Comparison of ENCODE assay signal across 1 cellular context in the genomic region with DNA sequence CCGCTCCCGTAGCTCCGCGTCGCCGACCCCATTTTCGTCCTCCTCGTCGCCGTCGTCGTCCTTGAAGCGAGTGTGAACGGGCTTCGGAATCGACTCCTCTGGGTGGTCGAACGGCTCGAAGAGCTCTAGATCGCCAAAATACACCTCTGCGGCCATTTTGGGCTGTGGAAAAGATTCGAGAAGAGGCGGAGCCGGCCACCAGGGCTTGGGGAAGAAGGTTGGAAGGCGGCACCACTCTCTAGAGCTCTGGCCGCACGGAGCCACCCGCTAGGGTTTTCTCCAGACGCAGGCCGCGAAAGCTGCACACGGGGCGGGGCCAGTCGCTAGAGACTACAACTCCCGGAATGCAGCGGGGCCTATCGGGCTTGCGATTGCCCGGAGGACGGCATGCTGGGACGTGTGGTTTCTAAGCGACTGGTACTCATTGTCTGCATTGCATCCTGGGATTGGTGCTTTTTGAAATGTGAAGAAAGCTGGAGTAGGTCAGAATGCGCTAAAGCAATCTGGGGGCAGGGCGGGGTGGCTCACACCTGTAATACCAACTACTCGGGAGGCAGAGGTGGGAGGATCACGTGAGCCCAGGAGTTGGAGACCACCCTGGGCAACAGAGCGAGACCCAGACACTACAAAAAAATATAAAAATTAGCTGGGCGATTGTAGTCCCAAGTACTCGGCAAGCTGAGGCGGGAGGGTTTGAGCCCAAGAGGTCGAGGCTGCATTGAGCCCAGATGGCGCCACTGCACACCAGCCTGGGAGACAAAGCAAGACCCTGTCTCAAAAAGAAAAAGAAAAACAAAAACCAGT.
TF ChIP-seq lines count a peak whose summit lies in the region.

ZCCHC8 (minus strand) TSS at position 248 of the 804 bp plus-strand sequence; CDS start at position 156, 92 bp downstream.

TF ChIP-seq in HepG2, 621 proteins besides CTCF, POLR2A, EP300 and RAD21 (continued from another document and continues in another):
- TF ChIP-seq ZNF598 (CRISPR knock-in tag; IDR thresholded peaks at IDR 0.05; ENCODE audit: borderline replicate concordance), result 0 out of 2 replicates have a peak, but pooled peaks have one; percentile 64
- no peak for TF ChIP-seq ZNF3 (CRISPR knock-in tag; IDR thresholded peaks at IDR 0.05)
- TF ChIP-seq JUN (CRISPR knock-in tag; IDR thresholded peaks at IDR 0.05), result peak; percentile 18; the same call in 1 of the 2 replicates
- TF ChIP-seq MEIS1 (CRISPR knock-in tag; IDR thresholded peaks at IDR 0.05; ENCODE audit: borderline replicate concordance), result peak; percentile 72; the same call in 1 of the 2 replicates
- TF ChIP-seq HMGXB4 (CRISPR knock-in tag; IDR thresholded peaks at IDR 0.05; ENCODE audit: borderline replicate concordance in 1 of 2, low read depth in 1 of 2), result peak in 1 of 2 experiments; percentile 85
- TF ChIP-seq MIXL1 (CRISPR knock-in tag; IDR thresholded peaks at IDR 0.05), result peak; percentile 64; the same call in 1 of the 2 replicates
- TF ChIP-seq PAX8 (CRISPR knock-in tag; IDR thresholded peaks at IDR 0.05; ENCODE audit: borderline replicate concordance), result peak; percentile 82; the same call in 1 of the 2 replicates
- TF ChIP-seq RFXAP (CRISPR knock-in tag; IDR thresholded peaks at IDR 0.05; ENCODE audit: borderline replicate concordance), result peak; percentile 55; the same call in 1 of the 2 replicates
- TF ChIP-seq ZBTB7A (CRISPR knock-in tag; IDR thresholded peaks at IDR 0.05), result peak; percentile 51; the same call in 1 of the 2 replicates
- TF ChIP-seq HMG20A (CRISPR knock-in tag; IDR thresholded peaks at IDR 0.05; ENCODE audit: borderline replicate concordance), result 0 out of 2 replicates have a peak, but pooled peaks have one; percentile 1
- peak; percentile 73; the same call in 1 of the 2 replicates for TF ChIP-seq ZNF703 (CRISPR knock-in tag; IDR thresholded peaks at IDR 0.05; ENCODE audit: borderline replicate concordance)
- peak; percentile 88 for TF ChIP-seq KLF6 (CRISPR knock-in tag; IDR thresholded peaks at IDR 0.05)
- TF ChIP-seq SOX13 (IDR thresholded peaks at IDR 0.05), result no peak
- TF ChIP-seq SOX13 (CRISPR knock-in tag; conservative IDR thresholded peaks at IDR 0.05 in 1 of 2, IDR thresholded peaks at IDR 0.05 in 1 of 2), result peak in 1 of 2 experiments; percentile 39; a peak in 1 of 4 replicates
- TF ChIP-seq CC2D1A (CRISPR knock-in tag; IDR thresholded peaks at IDR 0.05), result 0 out of 2 replicates have a peak, but pooled peaks have one; percentile 68
- TF ChIP-seq, protein P1, sequence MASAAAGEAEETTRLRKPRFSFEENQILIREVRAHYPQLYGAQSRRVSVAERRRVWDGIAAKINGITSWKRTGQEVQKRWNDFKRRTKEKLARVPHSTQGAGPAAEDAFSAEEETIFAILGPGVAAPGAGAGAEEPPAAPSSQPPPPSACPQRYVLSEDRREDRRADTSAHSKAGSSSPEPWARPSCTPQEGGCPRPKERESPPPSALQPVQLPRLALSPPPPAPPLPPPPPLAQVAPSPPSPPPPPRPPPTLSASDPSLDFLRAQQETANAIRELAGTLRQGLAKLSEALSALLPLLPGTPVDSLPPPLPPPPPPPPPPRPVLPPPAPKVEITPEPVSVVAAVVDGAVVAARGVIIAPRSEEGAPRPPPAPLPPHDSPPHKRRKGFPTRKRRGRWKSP (CRISPR knock-in tag; IDR thresholded peaks at IDR 0.05), result peak; percentile 57; the same call in 1 of the 2 replicates
- no peak for TF ChIP-seq RORA (CRISPR knock-in tag; IDR thresholded peaks at IDR 0.05)
- no peak for TF ChIP-seq MBNL3 (CRISPR knock-in tag; conservative IDR thresholded peaks at IDR 0.05)
- TF ChIP-seq ZC3H13 (CRISPR knock-in tag; IDR thresholded peaks at IDR 0.05), result peak; percentile 91; the same call in 1 of the 2 replicates
- peak; percentile 55 for TF ChIP-seq BORCS8-MEF2B (CRISPR knock-in tag; IDR thresholded peaks at IDR 0.05)
- 0 out of 2 replicates have a peak, but pooled peaks have one; percentile 67 for TF ChIP-seq ZNF839 (CRISPR knock-in tag; IDR thresholded peaks at IDR 0.05; ENCODE audit: borderline replicate concordance)
- peak; percentile 71 for TF ChIP-seq ERF (CRISPR knock-in tag; IDR thresholded peaks at IDR 0.05)
- peak; percentile 59; the same call in 1 of the 2 replicates for TF ChIP-seq SIX4 (CRISPR knock-in tag; IDR thresholded peaks at IDR 0.05)
- no peak for TF ChIP-seq GLMP (CRISPR knock-in tag; IDR thresholded peaks at IDR 0.05; ENCODE audit: borderline replicate concordance)
- TF ChIP-seq ZFP90 (CRISPR knock-in tag; IDR thresholded peaks at IDR 0.05; ENCODE audit: borderline replicate concordance), result no peak
- TF ChIP-seq DR1 (CRISPR knock-in tag; IDR thresholded peaks at IDR 0.05), result peak; percentile 58; the same call in 1 of the 2 replicates
- TF ChIP-seq AGO2 (optimal IDR thresholded peaks at IDR 0.05; ENCODE audit: low read depth, low read length), result peak; percentile 84
- no peak for TF ChIP-seq SETDB1 (CRISPR knock-in tag; IDR thresholded peaks at IDR 0.05; ENCODE audit: borderline replicate concordance)
- TF ChIP-seq ZNF605 (CRISPR knock-in tag; IDR thresholded peaks at IDR 0.05), result peak; percentile 71; the same call in 1 of the 2 replicates
- TF ChIP-seq ZNF501 (CRISPR knock-in tag; IDR thresholded peaks at IDR 0.05), result peak; percentile 79
- 0 out of 2 replicates have a peak, but pooled peaks have one; percentile 79 for TF ChIP-seq ZNF280D (CRISPR knock-in tag; IDR thresholded peaks at IDR 0.05)
- TF ChIP-seq ZNF292 (CRISPR knock-in tag; IDR thresholded peaks at IDR 0.05; ENCODE audit: borderline replicate concordance, low read depth), result peak; percentile 26; the same call in 1 of the 2 replicates
- no peak; the same call in 1 of the 2 replicates for TF ChIP-seq ZNF749 (CRISPR knock-in tag; IDR thresholded peaks at IDR 0.05; ENCODE audit: borderline replicate concordance)
- 0 out of 2 replicates have a peak, but pooled peaks have one; percentile 29 for TF ChIP-seq ZNF331 (CRISPR knock-in tag; IDR thresholded peaks at IDR 0.05)
- TF ChIP-seq ZFAT (CRISPR knock-in tag; conservative IDR thresholded peaks at IDR 0.05), result no peak
- TF ChIP-seq TBX2 (CRISPR knock-in tag; IDR thresholded peaks at IDR 0.05; ENCODE audit: borderline replicate concordance), result peak; percentile 53; the same call in 1 of the 2 replicates
- no peak for TF ChIP-seq RELA (CRISPR knock-in tag; IDR thresholded peaks at IDR 0.05)
- 0 out of 2 replicates have a peak, but pooled peaks have one; percentile 9 for TF ChIP-seq ZNF264 (CRISPR knock-in tag; IDR thresholded peaks at IDR 0.05)
- TF ChIP-seq KLF16 (CRISPR knock-in tag; IDR thresholded peaks at IDR 0.05), result peak in 1 of 2 experiments; percentile 80; a peak in 2 of 4 replicates
- TF ChIP-seq ZNF891 (CRISPR knock-in tag; IDR thresholded peaks at IDR 0.05), result 0 out of 2 replicates have a peak, but pooled peaks have one; percentile 78
- TF ChIP-seq SP5 (CRISPR knock-in tag; IDR thresholded peaks at IDR 0.05; ENCODE audit: borderline replicate concordance, low read depth), result peak; percentile 38; the same call in 1 of the 2 replicates
- TF ChIP-seq NFKBIZ (CRISPR knock-in tag; IDR thresholded peaks at IDR 0.05), result 0 out of 2 replicates have a peak, but pooled peaks have one; percentile 27
- TF ChIP-seq, protein P2, sequence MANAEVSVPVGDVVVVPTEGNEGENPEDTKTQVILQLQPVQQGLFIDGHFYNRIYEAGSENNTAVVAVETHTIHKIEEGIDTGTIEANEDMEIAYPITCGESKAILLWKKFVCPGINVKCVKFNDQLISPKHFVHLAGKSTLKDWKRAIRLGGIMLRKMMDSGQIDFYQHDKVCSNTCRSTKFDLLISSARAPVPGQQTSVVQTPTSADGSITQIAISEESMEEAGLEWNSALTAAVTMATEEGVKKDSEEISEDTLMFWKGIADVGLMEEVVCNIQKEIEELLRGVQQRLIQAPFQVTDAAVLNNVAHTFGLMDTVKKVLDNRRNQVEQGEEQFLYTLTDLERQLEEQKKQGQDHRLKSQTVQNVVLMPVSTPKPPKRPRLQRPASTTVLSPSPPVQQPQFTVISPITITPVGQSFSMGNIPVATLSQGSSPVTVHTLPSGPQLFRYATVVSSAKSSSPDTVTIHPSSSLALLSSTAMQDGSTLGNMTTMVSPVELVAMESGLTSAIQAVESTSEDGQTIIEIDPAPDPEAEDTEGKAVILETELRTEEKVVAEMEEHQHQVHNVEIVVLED (CRISPR knock-in tag; IDR thresholded peaks at IDR 0.05; ENCODE audit: borderline replicate concordance), result peak; percentile 85
- peak; percentile 89 for TF ChIP-seq UBTF (CRISPR knock-in tag; IDR thresholded peaks at IDR 0.05)
- TF ChIP-seq HMGXB3 (CRISPR knock-in tag; IDR thresholded peaks at IDR 0.05; ENCODE audit: borderline replicate concordance), result peak; percentile 95
